Comparison of ENCODE assay signal across 17 cellular contexts in genomic region chr15:71202712-71203111, GRCh38.
A peak's percentile ranks its signal among the peaks of the same experiment; 100 is the strongest.
DNase-seq lines count a peak whose midpoint lies in the region; ATAC-seq and TF ChIP-seq lines count a peak whose summit lies in the region.
"Had no signal": no experiment of that assay in that cellular context is flagged by ENCODE, and none has a peak within 500 bp of the region (broad histone marks: within the 10 kb centered on the region; RNA-seq: fewer than 3 reads in every experiment).

No MANE protein-coding gene starts in this region.

- peak overlapping the region; percentile 6 for H3K27ac Mint-ChIP-seq in type B pancreatic cell
- H3K27ac Mint-ChIP-seq: activated CD4-positive, alpha-beta T cell treated with anti-CD3 and anti-CD28 coated beads, Interleukin-2, amount 10 ng/mL, durations not matched to agents 7 days and 5 days; activated naive CD4-positive, alpha-beta T cell treated with anti-CD3 and anti-CD28 coated beads, Interleukin-2, amount 50 U/mL, for 24 hours had no signal

- ATAC-seq in Right ventricle myocardium superior (ENCODE audit: poor library complexity) (peak; percentile 16), HG02610 (IDR thresholded peaks at IDR 0.05; ENCODE audit: unreplicated experiment) (no peak)
- ATAC-seq: left lung had no signal

- no peak for TF ChIP-seq CTCF in right atrium auricular region (IDR thresholded peaks at IDR 0.05)
- TF ChIP-seq CTCF in type B pancreatic cell (conservative IDR thresholded peaks at IDR 0.05) = no peak

- H3K36me3 ChIP-seq in right atrium auricular region = no peaks in the 10 kb centered on the region
- H3K36me3 ChIP-seq: left lung, SJSA1 had no signal

- H3K27me3 Mint-ChIP-seq in type B pancreatic cell = peaks cover 4% of the 10 kb centered on the region
- H3K27me3 Mint-ChIP-seq: activated CD4-positive, alpha-beta T cell treated with anti-CD3 and anti-CD28 coated beads, Interleukin-2, amount 10 ng/mL, durations not matched to agents 7 days and 5 days; activated naive CD4-positive, alpha-beta T cell treated with anti-CD3 and anti-CD28 coated beads, Interleukin-2, amount 50 U/mL, for 24 hours had no signal

- no peaks in the 10 kb centered on the region for H3K27me3 ChIP-seq in right atrium auricular region
- H3K27me3 ChIP-seq: left lung, SJSA1 had no signal

- H3K4me1 ChIP-seq in right atrium auricular region = peaks cover 0 to 43% of the 10 kb centered on the region in 2 donors
- H3K4me1 ChIP-seq: left lung, psoas muscle, SJSA1 had no signal

- no peaks in the 10 kb centered on the region for H3K36me3 Mint-ChIP-seq in type B pancreatic cell
- H3K36me3 Mint-ChIP-seq: activated naive CD4-positive, alpha-beta T cell treated with anti-CD3 and anti-CD28 coated beads, Interleukin-2, amount 50 U/mL, for 24 hours; naive B cell had no signal

- intact Hi-C loops in Right ventricle myocardium superior (cut with DNase I) (no loop called here), posterior cingulate gyrus (cut with DNase I) (no loop called here)

- DNase-seq in Right ventricle myocardium superior (no peak), right atrium auricular region (ENCODE audit: low spot score) (no peak), NCI-H2081 treated with DMSO at 0.1 percent for 48 hours (lab: John Stamatoyannopoulos, UW) (peak; percentile 61), type B pancreatic cell (ENCODE audit: extremely low spot score, unreplicated experiment) (no peak), retina (no peak), posterior cingulate gyrus (no peak)
- DNase-seq: ACHN; activated CD4-positive, alpha-beta T cell treated with anti-CD3 and anti-CD28 coated beads, Interleukin-2, amount 10 ng/mL, durations not matched to agents 7 days and 5 days; Calu3; left lung; naive B cell; psoas muscle; T1000 had no signal

- H3K27ac ChIP-seq in right atrium auricular region (peak overlapping the region in 1 of 2 donors; percentile 51), angular gyrus (ENCODE audit: low read depth, low read length) (peak overlapping the region; percentile 11)
- H3K27ac ChIP-seq: left lung, psoas muscle, SJSA1 had no signal

- no peaks in the 10 kb centered on the region for H3K9me3 ChIP-seq in right atrium auricular region
- H3K9me3 ChIP-seq: left lung, psoas muscle, SJSA1 had no signal

- peaks cover 25% of the 10 kb centered on the region for H3K4me1 Mint-ChIP-seq in type B pancreatic cell (ENCODE audit: unreplicated experiment)
- H3K4me1 Mint-ChIP-seq: activated CD4-positive, alpha-beta T cell treated with anti-CD3 and anti-CD28 coated beads, Interleukin-2, amount 10 ng/mL, durations not matched to agents 7 days and 5 days; activated naive CD4-positive, alpha-beta T cell treated with anti-CD3 and anti-CD28 coated beads, Interleukin-2, amount 50 U/mL, for 24 hours; naive B cell had no signal

- no peaks in the 10 kb centered on the region for H3K9me3 Mint-ChIP-seq in type B pancreatic cell
- H3K9me3 Mint-ChIP-seq: activated naive CD4-positive, alpha-beta T cell treated with anti-CD3 and anti-CD28 coated beads, Interleukin-2, amount 50 U/mL, for 24 hours had no signal

- H3K4me3 Mint-ChIP-seq in type B pancreatic cell = no peak overlapping the region
- H3K4me3 Mint-ChIP-seq: activated CD4-positive, alpha-beta T cell treated with anti-CD3 and anti-CD28 coated beads, Interleukin-2, amount 10 ng/mL, durations not matched to agents 7 days and 5 days; activated naive CD4-positive, alpha-beta T cell treated with anti-CD3 and anti-CD28 coated beads, Interleukin-2, amount 50 U/mL, for 24 hours; naive B cell had no signal

- no peak overlapping the region for H3K4me3 ChIP-seq in right atrium auricular region
- H3K4me3 ChIP-seq: left lung, psoas muscle, SJSA1 had no signal
